In the genomic region with DNA sequence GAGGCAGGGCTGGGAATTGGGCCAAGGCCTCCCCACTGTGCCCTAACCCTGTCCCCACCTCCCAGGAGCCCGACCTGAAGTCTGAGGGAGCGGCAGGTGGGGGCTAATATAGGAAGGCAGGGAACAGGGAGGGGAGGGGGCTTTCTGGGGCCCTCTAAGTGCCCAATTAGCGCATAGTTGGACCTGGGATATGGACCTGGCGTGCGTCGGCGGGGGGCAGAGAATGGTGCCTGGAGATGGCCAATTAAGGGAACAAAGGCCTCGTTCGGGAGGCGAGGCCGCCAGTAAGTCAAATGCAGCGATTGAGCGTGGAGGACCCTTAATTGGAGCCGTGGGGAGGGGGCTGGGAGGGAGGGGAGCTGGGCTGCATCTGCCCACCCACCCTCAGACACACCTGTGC, we compare ENCODE assay signal across 29 cellular contexts. TPM values are rescaled to one million over a fixed set of nuclear protein-coding genes. Genes with fewer than 3 reads are reported as not detected.
DNase-seq lines count a peak whose midpoint lies in the region; ATAC-seq and TF ChIP-seq lines count a peak whose summit lies in the region.
"Had no signal": no experiment of that assay in that cellular context is flagged by ENCODE, and none has a peak within 500 bp of the region (broad histone marks: within the 10 kb centered on the region; RNA-seq: fewer than 3 reads in every experiment).

A gene (minus strand): TSS at position 83 of the 400 bp plus-strand sequence. CDS start 197 bp downstream, outside the sequence.

- H3K36me3 ChIP-seq in BLaER1 (no peaks in the 10 kb centered on the region), iPS-15b (ENCODE audit: control insufficient read depth, insufficient read depth, low read length) (no peaks in the 10 kb centered on the region), osteoblast (ENCODE audit: insufficient read depth, low read length) (no peaks in the 10 kb centered on the region)
- H3K36me3 ChIP-seq: ascending aorta, gastroesophageal sphincter, left lung, sigmoid colon, thyroid gland, uterus had no signal

- H3K9me3 ChIP-seq in BLaER1 (no peaks in the 10 kb centered on the region), iPS-15b (ENCODE audit: control insufficient read depth, insufficient read depth, low read length) (no peaks in the 10 kb centered on the region), osteoblast (ENCODE audit: low read depth, low read length) (no peaks in the 10 kb centered on the region)
- H3K9me3 ChIP-seq: ascending aorta, gastroesophageal sphincter, left lung, sigmoid colon, SJSA1, thyroid gland, uterus had no signal

- H3K79me2 ChIP-seq in osteoblast (ENCODE audit: insufficient read depth, low read length), result peaks cover 6% of the 10 kb centered on the region

- H3K27me3 ChIP-seq in BLaER1 (no peaks in the 10 kb centered on the region), iPS-15b (ENCODE audit: control insufficient read depth, insufficient read depth, low read length) (peaks cover 3% of the 10 kb centered on the region), osteoblast (ENCODE audit: insufficient read depth, low read length) (no peaks in the 10 kb centered on the region)
- H3K27me3 ChIP-seq: ascending aorta, gastroesophageal sphincter, hepatocyte, left lung, sigmoid colon, SJSA1, thyroid gland, uterus had no signal

- DNase-seq in COR-L47 (lab: John Stamatoyannopoulos, UW) (peak; percentile 54), NCI-H146 (lab: John Stamatoyannopoulos, UW) (peak; percentile 76), osteoblast (ENCODE audit: insufficient read length, low spot score, missing footprints) (no peak), GOT3 (lab: John Stamatoyannopoulos, UW) (no peak)
- DNase-seq: ACHN; activated CD4-positive, alpha-beta T cell treated with anti-CD3 and anti-CD28 coated beads for 48 hours; activated effector memory CD4-positive, alpha-beta T cell treated with anti-CD3 and anti-CD28 coated beads, Interleukin-2, amount 50 U/mL, for 16 hours; activated T-cell treated with anti-CD3 and anti-CD28 coated beads, Interleukin-2, amount 50 U/mL, for 24 hours; DMS153; NCI-H1930; NCI-H526; posterior cingulate gyrus; sigmoid colon; stimulated activated CD4-positive, alpha-beta T cell treated with anti-CD3 and anti-CD28 coated beads, Interleukin-12 subunit alpha, Interleukin-12 subunit beta, amount 100 ng/mL, for 4 hours; stimulated activated CD4-positive, alpha-beta T cell treated with anti-CD3 and anti-CD28 coated beads, Interleukin-2, amount 100 ng/mL, for 48 hours; T-cell; thyroid gland; uterus; WERI-Rb-1 had no signal

- H3K9ac ChIP-seq in BLaER1, result 0 out of 2 replicates have a peak within 1 kb of the TSS, but pooled peaks have one; percentile 57
- peak within 1 kb of the TSS; percentile 12 for H3K9ac ChIP-seq in iPS-15b (ENCODE audit: low read depth, low read length)

- H3K4me1 ChIP-seq in BLaER1 (peaks cover 39% of the 10 kb centered on the region), iPS-15b (ENCODE audit: control insufficient read depth, insufficient read depth, low read length) (peaks cover 9% of the 10 kb centered on the region), osteoblast (ENCODE audit: insufficient read depth, low read length) (peaks cover 30% of the 10 kb centered on the region)

- H4K20me1 ChIP-seq in BLaER1 (peaks cover 12% of the 10 kb centered on the region), osteoblast (ENCODE audit: insufficient read depth, low read length) (no peaks in the 10 kb centered on the region)

- H2AFZ ChIP-seq in osteoblast (ENCODE audit: low read length), result no peak within 1 kb of the TSS
- H2AFZ ChIP-seq: hepatocyte had no signal

- no peak within 1 kb of the TSS for H3K4me3 ChIP-seq in BLaER1
- H3K4me3 ChIP-seq in iPS-15b (ENCODE audit: low read depth, low read length), result peak within 1 kb of the TSS; percentile 44
- no peak within 1 kb of the TSS for H3K4me3 ChIP-seq in osteoblast (ENCODE audit: insufficient read depth, low read length)
- H3K4me3 ChIP-seq: ascending aorta, gastroesophageal sphincter, hepatocyte, left lung, sigmoid colon, SJSA1, thyroid gland, uterus had no signal

- H3K27ac ChIP-seq in BLaER1, result peak within 1 kb of the TSS; percentile 45; the same call in 1 of the 2 replicates
- H3K27ac ChIP-seq in osteoblast (ENCODE audit: low read depth, low read length), result no peak within 1 kb of the TSS
- H3K27ac ChIP-seq: ascending aorta, gastroesophageal sphincter, hepatocyte, left lung, sigmoid colon, SJSA1, thyroid gland, uterus, WERI-Rb-1 had no signal

- ATAC-seq in HG02610 (IDR thresholded peaks at IDR 0.05; ENCODE audit: unreplicated experiment), result no peak
- ATAC-seq: gastroesophageal sphincter, left lung, T-cell had no signal

- peak within 1 kb of the TSS; percentile 44 for H3K4me2 ChIP-seq in BLaER1
- no peak within 1 kb of the TSS for H3K4me2 ChIP-seq in osteoblast (ENCODE audit: insufficient read depth, low read length)
- H3K4me2 ChIP-seq: hepatocyte had no signal

- no peak for TF ChIP-seq CTCF in osteoblast (IDR thresholded peaks at IDR 0.05; ENCODE audit: extremely low read depth, low read depth, low read length)

RNA-seq across cellular contexts. Expression of the gene that starts here (rescaled TPM):
- total RNA-seq in osteoblast, result not detected in 2 replicates
- total RNA-seq: ascending aorta, B cell, G401, gastroesophageal sphincter, hepatocyte, left lung, sigmoid colon, SJSA1, T-cell, thyroid gland, uterus had no signal

Comparison
In these comparisons a context has a peak if more than half of its experiments do, and no peak if none do; other contexts are left out.
1. DNase-seq: peak in COR-L47 (single experiment) and NCI-H146 (single experiment); none in osteoblast (single experiment) and GOT3 (single experiment).